8 cellular contexts compared by ENCODE assay signal in the genomic region with DNA sequence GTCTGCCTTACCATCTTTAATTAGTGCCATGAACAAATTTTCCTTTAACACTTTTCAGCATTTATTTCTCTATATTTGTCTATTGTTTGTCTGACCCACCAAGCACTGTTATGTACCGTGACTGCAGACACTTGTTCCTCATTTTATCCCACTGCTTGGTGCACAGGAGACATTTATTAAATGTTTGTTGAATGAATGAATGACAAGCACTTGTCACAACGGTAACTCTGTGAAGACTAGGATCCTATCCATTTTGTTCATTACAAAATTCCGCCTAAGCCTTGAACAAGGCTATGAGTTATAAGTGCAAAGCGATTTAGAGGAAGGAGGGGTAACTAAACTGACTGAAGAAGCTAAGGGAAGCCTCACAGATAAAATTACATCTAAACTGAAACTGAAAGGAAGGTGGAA. TPM values are rescaled to one million over a fixed set of nuclear protein-coding genes. Genes with fewer than 3 reads are reported as not detected.
DNase-seq lines count a peak whose midpoint lies in the region; ATAC-seq and TF ChIP-seq lines count a peak whose summit lies in the region.

No MANE protein-coding gene starts in this region.

- peak overlapping the region; percentile 87 for H3K27ac ChIP-seq in GM23248
- H3K27ac ChIP-seq in VCaP: peak overlapping the region; percentile 91

- TF ChIP-seq CTCF in VCaP (conservative IDR thresholded peaks at IDR 0.05) (no peak), foreskin fibroblast (IDR thresholded peaks at IDR 0.05; ENCODE audit: low read depth, low read length) (no peak)

- no peaks in the 10 kb centered on the region for H3K9me2 ChIP-seq in GM23248 (ENCODE audit: insufficient read depth)

- WGBS in GM23248 (ENCODE audit: low coverage in 1 of 2, low lambda C conversion rate in 2 of 2, missing lambda C conversion rate in 2 of 2), 2 experiments: 9% methylated on average over 4 of the region's 4 CpGs

- H3F3A ChIP-seq in GM23248 (ENCODE audit: insufficient read depth): peaks cover 12% of the 10 kb centered on the region

- H3K4me3 ChIP-seq in GM23248 (peak overlapping the region; percentile 88), foreskin fibroblast (ENCODE audit: low read depth in 1 of 2, low read length in 2 of 2) (peak overlapping the region; percentile 86 to 88), skeletal muscle satellite cell (ENCODE audit: low read length) (peak overlapping the region; percentile 91)

- peaks cover 40% of the 10 kb centered on the region for H3K79me2 ChIP-seq in GM23248 (ENCODE audit: insufficient read depth)

- H3K4me1 ChIP-seq in GM23248 (ENCODE audit: insufficient read depth): peaks cover 15% of the 10 kb centered on the region
- H3K4me1 ChIP-seq in skeletal muscle satellite cell (ENCODE audit: control insufficient read depth, insufficient read depth, low read length): peaks cover 20% of the 10 kb centered on the region

- H3K9ac ChIP-seq in GM23248 (peak overlapping the region; percentile 97), skeletal muscle satellite cell (ENCODE audit: low read depth, low read length) (peak overlapping the region; percentile 99)

- H3K27me3 ChIP-seq in GM23248 (replicated peaks; ENCODE audit: insufficient read depth): no peaks in the 10 kb centered on the region
- no peaks in the 10 kb centered on the region for H3K27me3 ChIP-seq in skeletal muscle satellite cell (ENCODE audit: control insufficient read depth, insufficient read depth, low read length)

- in situ Hi-C loops in GM23248 (cut with MboI): no loop called here

- peak overlapping the region; percentile 95 for H2AFZ ChIP-seq in GM23248

- H3K4me2 ChIP-seq in GM23248 (ENCODE audit: unreplicated experiment): peak overlapping the region; percentile 91
- peak overlapping the region; percentile 82 for H3K4me2 ChIP-seq in skeletal muscle satellite cell (ENCODE audit: low read length)

- ATAC-seq in GM21423 (IDR thresholded peaks at IDR 0.05; ENCODE audit: unreplicated experiment) (no peak), HG02870 (IDR thresholded peaks at IDR 0.05; ENCODE audit: unreplicated experiment) (no peak)

- H3K36me3 ChIP-seq in GM23248 (ENCODE audit: low read depth) (peaks cover 12% of the 10 kb centered on the region), skeletal muscle satellite cell (ENCODE audit: insufficient read depth, low read length) (peaks cover 19% of the 10 kb centered on the region)

- H3K9me3 ChIP-seq in GM23248 (ENCODE audit: low read depth) (no peaks in the 10 kb centered on the region), skeletal muscle satellite cell (replicated peaks; ENCODE audit: low read length) (no peaks in the 10 kb centered on the region)

- no peak for DNase-seq in GM23248
- DNase-seq in foreskin fibroblast: no peak
- no peak for DNase-seq in activated gamma-delta T cell treated with Interleukin-2 at 50 U/mL for 16 hours
- no peak for DNase-seq in NCI-H1092 treated with DMSO at 0.1 percent for 48 hours (lab: John Stamatoyannopoulos, UW)

- H4K20me1 ChIP-seq in GM23248 (ENCODE audit: insufficient read depth): no peaks in the 10 kb centered on the region; the same call in 1 of the 2 replicates

RNA-seq across cellular contexts. Expression of a gene that starts 0.4 kb away (rescaled TPM):
- 41.9 and 49.9 TPM in 2 replicates for total RNA-seq in GM23248 (2014; rRNA removed; shearing (Covaris generic))
- polyA plus RNA-seq in GM23248 (2016; fragmentation: Nextera tagmentation; extraction: Ambion mirVana): 21.3 and 24.4 TPM in 2 replicates
- total RNA-seq in skeletal muscle satellite cell (2012; rRNA removed): 29.2 and 32.3 TPM in 2 replicates

RNA-seq across cellular contexts. Expression of a gene that starts 36.4 kb away (rescaled TPM):
- not detected in 2 replicates for total RNA-seq in GM23248 (2014; rRNA removed; shearing (Covaris generic))
- not detected in 2 replicates for polyA plus RNA-seq in GM23248 (2016; fragmentation: Nextera tagmentation; extraction: Ambion mirVana)
- total RNA-seq in skeletal muscle satellite cell (2012; rRNA removed): not detected in 2 replicates

RNA-seq across cellular contexts. Expression of a gene that starts 49.5 kb away (rescaled TPM):
- total RNA-seq in GM23248 (2014; rRNA removed; shearing (Covaris generic)): 47.6 and 49.3 TPM in 2 replicates
- polyA plus RNA-seq in GM23248 (2016; fragmentation: Nextera tagmentation; extraction: Ambion mirVana): 71.0 and 72.6 TPM in 2 replicates
- total RNA-seq in skeletal muscle satellite cell (2012; rRNA removed): 29.2 and 34.5 TPM in 2 replicates
